28 cellular contexts compared by ENCODE assay signal in the genomic region with DNA sequence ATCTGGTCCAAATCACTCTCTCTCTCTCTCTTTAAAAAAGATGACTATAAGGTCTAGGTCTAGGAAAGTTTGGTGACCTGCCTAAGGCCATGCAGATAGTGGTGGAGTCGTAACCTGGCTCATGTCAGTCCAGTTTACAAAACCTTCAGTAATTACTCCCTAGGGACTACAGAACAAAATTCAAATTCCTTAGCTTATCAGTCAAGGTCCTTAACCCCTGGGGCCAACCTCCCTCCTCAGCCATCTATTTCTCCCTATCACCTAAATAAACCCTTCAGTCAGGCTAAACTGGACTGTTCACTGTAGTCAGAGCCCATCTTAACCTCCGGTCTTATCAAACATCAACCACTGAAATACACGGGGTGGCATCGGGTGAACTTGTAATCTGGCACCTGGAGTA.
"Had no signal": no experiment of that assay in that cellular context is flagged by ENCODE, and none has a peak within 500 bp of the region (broad histone marks: within the 10 kb centered on the region; RNA-seq: fewer than 3 reads in every experiment).

No MANE protein-coding gene starts in this region.

- H3K27ac ChIP-seq: ascending aorta, breast epithelium, cardiac muscle cell, colonic mucosa, epithelial cell of prostate, esophagus squamous epithelium had no signal

- H3K36me3 ChIP-seq: ascending aorta, breast epithelium, cardiac muscle cell, colonic mucosa, esophagus squamous epithelium had no signal

- H3K9me3 Mint-ChIP-seq: activated CD4-positive, alpha-beta T cell treated with anti-CD3 and anti-CD28 coated beads, Interleukin-2, amount 10 ng/mL, durations not matched to agents 24 days and 14 days; activated CD8-positive, alpha-beta T cell treated with anti-CD3 and anti-CD28 coated beads for 36 hours; activated naive CD4-positive, alpha-beta T cell treated with anti-CD3 and anti-CD28 coated beads, Interleukin-2, amount 50 U/mL, for 72 hours; activated naive CD8-positive, alpha-beta T cell treated with anti-CD3 and anti-CD28 coated beads, Interleukin-2, amount 10 ng/mL, durations not matched to agents 7 days and 5 days; activated T-cell treated with anti-CD3 and anti-CD28 coated beads, Interleukin-2, amount 50 U/mL, for 4 hours; activated T-helper 17 cell treated with anti-CD3 and anti-CD28 coated beads, Interleukin-2, amount 50 U/mL, for 72 hours; T-helper 2 cell treated with Interferon-gamma antibody and Interleukin-4, amounts not matched to agents 5 μg/mL and 100 μg/mL, for 36 hours had no signal

- H3K36me3 Mint-ChIP-seq: activated naive CD4-positive, alpha-beta T cell treated with anti-CD3 and anti-CD28 coated beads, Interleukin-2, amount 50 U/mL, for 72 hours; activated naive CD8-positive, alpha-beta T cell treated with anti-CD3 and anti-CD28 coated beads, Interleukin-2, amount 10 ng/mL, durations not matched to agents 7 days and 5 days; brain had no signal

- H3K9me3 ChIP-seq: ascending aorta, breast epithelium, colonic mucosa, esophagus squamous epithelium had no signal

- DNase-seq: activated CD4-positive, alpha-beta T cell treated with anti-CD3 and anti-CD28 coated beads for 36 hours; activated CD4-positive, alpha-beta T cell treated with anti-CD3 and anti-CD28 coated beads, Interleukin-2, amount 10 ng/mL, durations not matched to agents 24 days and 14 days; activated CD4-positive, CD25-positive, alpha-beta regulatory T cell; activated CD4-positive, CD25-positive, alpha-beta regulatory T cell treated with anti-CD3 and anti-CD28 coated beads, Interleukin-2, amount 50 U/mL, for 72 hours; activated CD8-positive, alpha-beta memory T cell treated with anti-CD3 and anti-CD28 coated beads for 24 hours; activated CD8-positive, alpha-beta T cell treated with anti-CD3 and anti-CD28 coated beads for 36 hours; activated effector memory CD4-positive, alpha-beta T cell treated with Interleukin-2 at 50 U/mL for 16 hours; activated gamma-delta T cell treated with Interleukin-2 at 50 U/mL for 16 hours; activated naive CD4-positive, alpha-beta T cell treated with Interleukin-2 at 50 U/mL for 16 hours; activated naive CD8-positive, alpha-beta T cell treated with anti-CD3 and anti-CD28 coated beads, Interleukin-2, amount 10 ng/mL, durations not matched to agents 7 days and 5 days; activated T-cell treated with anti-CD3 and anti-CD28 coated beads, Interleukin-2, amount 50 U/mL, for 4 hours; central memory CD4-positive, alpha-beta T cell; cerebellar nuclear complex; colonic mucosa; effector CD8-positive, alpha-beta T cell; esophagus squamous epithelium; foreskin melanocyte; head of caudate nucleus; T-helper 1 cell; T-helper 17 cell had no signal

- H3K4me1 ChIP-seq: ascending aorta, breast epithelium, colonic mucosa, esophagus squamous epithelium had no signal

- H3K4me1 Mint-ChIP-seq: activated CD4-positive, alpha-beta T cell treated with anti-CD3 and anti-CD28 coated beads for 36 hours; activated CD4-positive, alpha-beta T cell treated with anti-CD3 and anti-CD28 coated beads, Interleukin-2, amount 10 ng/mL, durations not matched to agents 24 days and 14 days; activated naive CD8-positive, alpha-beta T cell treated with anti-CD3 and anti-CD28 coated beads, Interleukin-2, amount 10 ng/mL, durations not matched to agents 7 days and 5 days; activated T-helper 17 cell treated with anti-CD3 and anti-CD28 coated beads, Interleukin-2, amount 50 U/mL, for 72 hours; brain; T-helper 17 cell had no signal

- H3K27ac Mint-ChIP-seq: activated CD4-positive, alpha-beta T cell treated with anti-CD3 and anti-CD28 coated beads for 36 hours; activated CD4-positive, alpha-beta T cell treated with anti-CD3 and anti-CD28 coated beads, Interleukin-2, amount 10 ng/mL, durations not matched to agents 24 days and 14 days; activated CD8-positive, alpha-beta T cell treated with anti-CD3 and anti-CD28 coated beads for 36 hours; activated naive CD4-positive, alpha-beta T cell treated with anti-CD3 and anti-CD28 coated beads, Interleukin-2, amount 50 U/mL, for 72 hours; activated naive CD8-positive, alpha-beta T cell treated with anti-CD3 and anti-CD28 coated beads, Interleukin-2, amount 10 ng/mL, durations not matched to agents 7 days and 5 days; activated T-helper 17 cell treated with anti-CD3 and anti-CD28 coated beads, Interleukin-2, amount 50 U/mL, for 72 hours; brain; T-helper 17 cell; T-helper 2 cell treated with Interferon-gamma antibody and Interleukin-4, amounts not matched to agents 5 μg/mL and 100 μg/mL, for 36 hours had no signal

- H3K27me3 ChIP-seq: ascending aorta, cardiac muscle cell, esophagus squamous epithelium had no signal

- H3K27me3 Mint-ChIP-seq: activated naive CD8-positive, alpha-beta T cell treated with anti-CD3 and anti-CD28 coated beads, Interleukin-2, amount 10 ng/mL, durations not matched to agents 7 days and 5 days; activated T-helper 17 cell treated with anti-CD3 and anti-CD28 coated beads, Interleukin-2, amount 50 U/mL, for 72 hours had no signal

- H3K4me3 Mint-ChIP-seq: activated CD4-positive, alpha-beta T cell treated with anti-CD3 and anti-CD28 coated beads for 36 hours; activated CD4-positive, alpha-beta T cell treated with anti-CD3 and anti-CD28 coated beads, Interleukin-2, amount 10 ng/mL, durations not matched to agents 24 days and 14 days; activated CD8-positive, alpha-beta T cell treated with anti-CD3 and anti-CD28 coated beads for 36 hours; activated naive CD8-positive, alpha-beta T cell treated with anti-CD3 and anti-CD28 coated beads, Interleukin-2, amount 10 ng/mL, durations not matched to agents 7 days and 5 days; activated T-cell treated with anti-CD3 and anti-CD28 coated beads, Interleukin-2, amount 50 U/mL, for 4 hours; activated T-helper 17 cell treated with anti-CD3 and anti-CD28 coated beads, Interleukin-2, amount 50 U/mL, for 72 hours; brain; T-helper 17 cell; T-helper 2 cell treated with Interferon-gamma antibody and Interleukin-4, amounts not matched to agents 5 μg/mL and 100 μg/mL, for 36 hours had no signal

- H3K4me3 ChIP-seq: ascending aorta, breast epithelium, cardiac muscle cell, colonic mucosa, esophagus squamous epithelium had no signal
